1 cellular context compared by ENCODE assay signal in the genomic region with DNA sequence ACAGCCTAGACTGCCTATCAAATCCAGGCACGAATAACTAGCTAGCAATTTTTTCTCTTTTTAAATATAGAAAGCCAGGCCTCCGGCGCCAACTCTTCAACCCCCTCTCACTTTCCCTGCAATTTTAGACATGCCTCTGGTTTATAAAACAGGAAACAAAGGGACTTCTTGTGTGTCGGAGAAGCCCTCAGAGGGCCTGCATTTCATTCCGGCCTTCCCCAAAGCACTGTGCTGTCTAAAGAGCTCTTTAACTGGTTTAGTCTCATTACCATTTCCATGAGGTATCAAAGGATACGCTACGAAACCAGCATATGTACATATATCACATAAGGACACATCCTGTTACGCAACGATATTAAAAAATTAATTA.
TF ChIP-seq lines count a peak whose summit lies in the region.

No MANE protein-coding gene starts in this region.

TF ChIP-seq in SK-N-SH, 30 proteins besides CTCF, POLR2A, EP300 and RAD21 (continued from another document):
- TF ChIP-seq, protein P1, sequence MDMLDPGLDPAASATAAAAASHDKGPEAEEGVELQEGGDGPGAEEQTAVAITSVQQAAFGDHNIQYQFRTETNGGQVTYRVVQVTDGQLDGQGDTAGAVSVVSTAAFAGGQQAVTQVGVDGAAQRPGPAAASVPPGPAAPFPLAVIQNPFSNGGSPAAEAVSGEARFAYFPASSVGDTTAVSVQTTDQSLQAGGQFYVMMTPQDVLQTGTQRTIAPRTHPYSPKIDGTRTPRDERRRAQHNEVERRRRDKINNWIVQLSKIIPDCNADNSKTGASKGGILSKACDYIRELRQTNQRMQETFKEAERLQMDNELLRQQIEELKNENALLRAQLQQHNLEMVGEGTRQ (IDR thresholded peaks at IDR 0.05; ENCODE audit: borderline replicate concordance, low read depth, low read length) = no peak
- no peak for TF ChIP-seq RFX5 (IDR thresholded peaks at IDR 0.05; ENCODE audit: low read length)
